Comparison of ENCODE assay signal across 1 cellular context in the genomic region with DNA sequence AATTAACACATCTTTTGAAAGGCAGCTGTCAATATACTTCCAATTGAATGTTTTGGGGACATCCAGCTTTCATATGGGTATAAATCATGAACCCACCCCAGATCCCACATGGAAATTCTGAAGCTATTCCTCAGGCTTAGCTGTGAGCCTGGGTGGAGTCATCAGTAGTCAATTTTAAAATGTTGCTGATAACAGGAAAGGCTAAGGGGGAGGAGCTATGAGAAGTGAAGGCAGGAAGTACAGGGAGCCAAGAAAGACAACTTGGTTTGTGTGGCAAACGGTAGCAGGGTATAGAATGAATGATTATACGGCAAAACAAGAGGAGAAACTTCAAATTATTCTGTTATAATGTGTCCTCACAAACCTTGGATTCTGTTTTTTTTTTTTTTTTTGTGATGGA.
TF ChIP-seq lines count a peak whose summit lies in the region.

No MANE protein-coding gene starts in this region.

TF ChIP-seq in HCT116, 20 proteins besides CTCF, POLR2A, EP300 and RAD21 (continued from another document):
- TF ChIP-seq TCF7L2 (IDR thresholded peaks at IDR 0.05; ENCODE audit: borderline replicate concordance, extremely low read depth, insufficient read depth, insufficient read length) = no peak
- no peak for TF ChIP-seq EGR1 (IDR thresholded peaks at IDR 0.05; ENCODE audit: low read depth)
- TF ChIP-seq SIN3A (IDR thresholded peaks at IDR 0.05; ENCODE audit: low read depth) = no peak
- TF ChIP-seq ELF1 (IDR thresholded peaks at IDR 0.05; ENCODE audit: borderline replicate concordance, low read depth) = no peak
- TF ChIP-seq CEBPB (IDR thresholded peaks at IDR 0.05; ENCODE audit: low read depth) = no peak
- no peak for TF ChIP-seq YY1 (IDR thresholded peaks at IDR 0.05; ENCODE audit: extremely low read depth, insufficient replicate concordance, low read depth, low read length)
- TF ChIP-seq MAX (IDR thresholded peaks at IDR 0.05) = no peak
TF ChIP-seq in HCT116: peak in this region for 0.
